1 cellular context compared by ENCODE assay signal in the genomic region with DNA sequence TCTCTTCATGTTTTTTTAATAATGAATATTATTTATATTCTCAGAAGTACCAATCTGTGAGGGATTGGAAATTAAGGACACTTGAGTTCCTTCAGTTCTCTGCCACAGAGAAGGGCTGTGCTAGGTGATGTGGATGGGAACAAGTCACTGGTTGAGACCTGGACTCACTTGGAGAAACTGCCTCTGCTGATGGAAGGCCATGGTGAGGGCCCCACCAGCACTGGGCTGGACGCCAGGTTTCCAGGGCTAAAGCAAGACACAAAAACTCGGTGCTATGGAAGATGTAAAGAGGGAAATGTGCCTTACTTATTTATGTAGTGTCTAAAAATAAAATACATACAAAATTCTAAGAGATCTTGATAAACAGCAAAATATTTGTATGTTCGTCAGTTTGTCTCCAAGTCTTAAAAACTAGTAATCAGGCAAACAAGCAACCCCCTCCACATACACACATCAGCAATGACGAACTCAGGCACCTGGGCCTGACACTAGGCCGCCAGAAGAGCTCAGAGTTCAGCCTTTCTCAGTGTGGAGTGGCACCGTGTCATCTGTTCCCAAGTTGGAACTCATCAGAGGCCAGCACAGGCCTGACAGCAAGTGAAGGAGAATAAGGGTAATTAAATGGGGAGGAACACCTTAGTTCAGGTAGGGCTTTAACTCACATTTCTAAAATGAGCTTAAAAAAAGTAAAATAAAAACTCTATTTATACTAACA.
TF ChIP-seq lines count a peak whose summit lies in the region.

No MANE protein-coding gene starts in this region.

TF ChIP-seq in IMR-90, 13 proteins besides CTCF, POLR2A, EP300 and RAD21:
- TF ChIP-seq CHD1 (IDR thresholded peaks at IDR 0.05; ENCODE audit: low read depth, low read length) (no peak), FOS (IDR thresholded peaks at IDR 0.05; ENCODE audit: low read depth, low read length) (no peak), BHLHE40 (IDR thresholded peaks at IDR 0.05; ENCODE audit: low read depth, low read length) (no peak), RFX5 (IDR thresholded peaks at IDR 0.05; ENCODE audit: low read depth, low read length) (no peak), SMC3 (IDR thresholded peaks at IDR 0.05; ENCODE audit: low read depth, low read length) (no peak), CEBPB (IDR thresholded peaks at IDR 0.05; ENCODE audit: low read depth, low read length) (no peak), MAZ (IDR thresholded peaks at IDR 0.05; ENCODE audit: borderline replicate concordance, low read depth, low read length) (no peak), MXI1 (IDR thresholded peaks at IDR 0.05; ENCODE audit: borderline replicate concordance, low read depth, low read length) (no peak), RCOR1 (IDR thresholded peaks at IDR 0.05; ENCODE audit: insufficient replicate concordance, low read length) (no peak), MAFK (IDR thresholded peaks at IDR 0.05; ENCODE audit: low read depth, low read length) (no peak), NFE2L2 (IDR thresholded peaks at IDR 0.05; ENCODE audit: low read depth, low read length) (no peak)
- TF ChIP-seq, protein P1, sequence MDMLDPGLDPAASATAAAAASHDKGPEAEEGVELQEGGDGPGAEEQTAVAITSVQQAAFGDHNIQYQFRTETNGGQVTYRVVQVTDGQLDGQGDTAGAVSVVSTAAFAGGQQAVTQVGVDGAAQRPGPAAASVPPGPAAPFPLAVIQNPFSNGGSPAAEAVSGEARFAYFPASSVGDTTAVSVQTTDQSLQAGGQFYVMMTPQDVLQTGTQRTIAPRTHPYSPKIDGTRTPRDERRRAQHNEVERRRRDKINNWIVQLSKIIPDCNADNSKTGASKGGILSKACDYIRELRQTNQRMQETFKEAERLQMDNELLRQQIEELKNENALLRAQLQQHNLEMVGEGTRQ (IDR thresholded peaks at IDR 0.05; ENCODE audit: low read depth, low read length), result no peak
- TF ChIP-seq, protein P2, sequence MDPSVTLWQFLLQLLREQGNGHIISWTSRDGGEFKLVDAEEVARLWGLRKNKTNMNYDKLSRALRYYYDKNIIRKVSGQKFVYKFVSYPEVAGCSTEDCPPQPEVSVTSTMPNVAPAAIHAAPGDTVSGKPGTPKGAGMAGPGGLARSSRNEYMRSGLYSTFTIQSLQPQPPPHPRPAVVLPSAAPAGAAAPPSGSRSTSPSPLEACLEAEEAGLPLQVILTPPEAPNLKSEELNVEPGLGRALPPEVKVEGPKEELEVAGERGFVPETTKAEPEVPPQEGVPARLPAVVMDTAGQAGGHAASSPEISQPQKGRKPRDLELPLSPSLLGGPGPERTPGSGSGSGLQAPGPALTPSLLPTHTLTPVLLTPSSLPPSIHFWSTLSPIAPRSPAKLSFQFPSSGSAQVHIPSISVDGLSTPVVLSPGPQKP (IDR thresholded peaks at IDR 0.05; ENCODE audit: borderline replicate concordance, low read depth, low read length), result no peak
